1 cellular context compared by ENCODE assay signal in the genomic region with DNA sequence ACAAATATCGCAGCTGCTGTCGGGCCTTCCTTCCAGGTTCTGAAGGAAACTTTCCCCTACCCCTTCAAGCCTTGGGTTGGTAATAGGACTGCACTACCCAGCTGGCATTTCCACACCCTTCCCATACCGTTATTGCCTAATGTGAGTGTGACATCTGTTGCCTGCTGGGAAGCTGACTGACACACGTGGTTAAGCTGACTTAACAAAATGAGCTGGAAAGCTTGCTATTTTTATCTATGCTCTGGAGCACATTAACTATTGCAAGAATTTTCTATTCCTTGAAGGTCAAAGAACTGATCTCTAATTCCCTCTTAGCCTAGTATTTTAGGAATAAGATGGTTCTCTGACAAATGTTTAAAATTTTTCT.
TF ChIP-seq lines count a peak whose summit lies in the region.

No MANE protein-coding gene starts in this region.

TF ChIP-seq in GM23338, 12 proteins besides CTCF, POLR2A, EP300 and RAD21 (continued from another document):
- TF ChIP-seq, protein P1, sequence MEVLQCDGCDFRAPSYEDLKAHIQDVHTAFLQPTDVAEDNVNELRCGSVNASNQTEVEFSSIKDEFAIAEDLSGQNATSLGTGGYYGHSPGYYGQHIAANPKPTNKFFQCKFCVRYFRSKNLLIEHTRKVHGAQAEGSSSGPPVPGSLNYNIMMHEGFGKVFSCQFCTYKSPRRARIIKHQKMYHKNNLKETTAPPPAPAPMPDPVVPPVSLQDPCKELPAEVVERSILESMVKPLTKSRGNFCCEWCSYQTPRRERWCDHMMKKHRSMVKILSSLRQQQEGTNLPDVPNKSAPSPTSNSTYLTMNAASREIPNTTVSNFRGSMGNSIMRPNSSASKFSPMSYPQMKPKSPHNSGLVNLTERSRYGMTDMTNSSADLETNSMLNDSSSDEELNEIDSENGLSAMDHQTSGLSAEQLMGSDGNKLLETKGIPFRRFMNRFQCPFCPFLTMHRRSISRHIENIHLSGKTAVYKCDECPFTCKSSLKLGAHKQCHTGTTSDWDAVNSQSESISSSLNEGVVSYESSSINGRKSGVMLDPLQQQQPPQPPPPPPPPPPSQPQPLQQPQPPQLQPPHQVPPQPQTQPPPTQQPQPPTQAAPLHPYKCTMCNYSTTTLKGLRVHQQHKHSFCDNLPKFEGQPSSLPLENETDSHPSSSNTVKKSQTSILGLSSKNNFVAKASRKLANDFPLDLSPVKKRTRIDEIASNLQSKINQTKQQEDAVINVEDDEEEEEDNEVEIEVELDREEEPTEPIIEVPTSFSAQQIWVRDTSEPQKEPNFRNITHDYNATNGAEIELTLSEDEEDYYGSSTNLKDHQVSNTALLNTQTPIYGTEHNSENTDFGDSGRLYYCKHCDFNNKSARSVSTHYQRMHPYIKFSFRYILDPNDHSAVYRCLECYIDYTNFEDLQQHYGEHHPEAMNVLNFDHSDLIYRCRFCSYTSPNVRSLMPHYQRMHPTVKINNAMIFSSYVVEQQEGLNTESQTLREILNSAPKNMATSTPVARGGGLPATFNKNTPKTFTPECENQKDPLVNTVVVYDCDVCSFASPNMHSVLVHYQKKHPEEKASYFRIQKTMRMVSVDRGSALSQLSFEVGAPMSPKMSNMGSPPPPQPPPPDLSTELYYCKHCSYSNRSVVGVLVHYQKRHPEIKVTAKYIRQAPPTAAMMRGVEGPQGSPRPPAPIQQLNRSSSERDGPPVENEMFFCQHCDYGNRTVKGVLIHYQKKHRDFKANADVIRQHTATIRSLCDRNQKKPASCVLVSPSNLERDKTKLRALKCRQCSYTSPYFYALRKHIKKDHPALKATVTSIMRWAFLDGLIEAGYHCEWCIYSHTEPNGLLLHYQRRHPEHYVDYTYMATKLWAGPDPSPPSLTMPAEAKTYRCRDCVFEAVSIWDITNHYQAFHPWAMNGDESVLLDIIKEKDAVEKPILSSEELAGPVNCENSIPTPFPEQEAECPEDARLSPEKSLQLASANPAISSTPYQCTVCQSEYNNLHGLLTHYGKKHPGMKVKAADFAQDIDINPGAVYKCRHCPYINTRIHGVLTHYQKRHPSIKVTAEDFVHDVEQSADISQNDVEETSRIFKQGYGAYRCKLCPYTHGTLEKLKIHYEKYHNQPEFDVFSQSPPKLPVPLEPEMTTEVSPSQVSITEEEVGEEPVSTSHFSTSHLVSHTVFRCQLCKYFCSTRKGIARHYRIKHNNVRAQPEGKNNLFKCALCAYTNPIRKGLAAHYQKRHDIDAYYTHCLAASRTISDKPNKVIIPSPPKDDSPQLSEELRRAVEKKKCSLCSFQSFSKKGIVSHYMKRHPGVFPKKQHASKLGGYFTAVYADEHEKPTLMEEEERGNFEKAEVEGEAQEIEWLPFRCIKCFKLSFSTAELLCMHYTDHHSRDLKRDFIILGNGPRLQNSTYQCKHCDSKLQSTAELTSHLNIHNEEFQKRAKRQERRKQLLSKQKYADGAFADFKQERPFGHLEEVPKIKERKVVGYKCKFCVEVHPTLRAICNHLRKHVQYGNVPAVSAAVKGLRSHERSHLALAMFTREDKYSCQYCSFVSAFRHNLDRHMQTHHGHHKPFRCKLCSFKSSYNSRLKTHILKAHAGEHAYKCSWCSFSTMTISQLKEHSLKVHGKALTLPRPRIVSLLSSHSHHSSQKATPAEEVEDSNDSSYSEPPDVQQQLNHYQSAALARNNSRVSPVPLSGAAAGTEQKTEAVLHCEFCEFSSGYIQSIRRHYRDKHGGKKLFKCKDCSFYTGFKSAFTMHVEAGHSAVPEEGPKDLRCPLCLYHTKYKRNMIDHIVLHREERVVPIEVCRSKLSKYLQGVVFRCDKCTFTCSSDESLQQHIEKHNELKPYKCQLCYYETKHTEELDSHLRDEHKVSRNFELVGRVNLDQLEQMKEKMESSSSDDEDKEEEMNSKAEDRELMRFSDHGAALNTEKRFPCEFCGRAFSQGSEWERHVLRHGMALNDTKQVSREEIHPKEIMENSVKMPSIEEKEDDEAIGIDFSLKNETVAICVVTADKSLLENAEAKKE (CRISPR knock-in tag; IDR thresholded peaks at IDR 0.05) = no peak
- TF ChIP-seq ZNF114 (CRISPR knock-in tag; IDR thresholded peaks at IDR 0.05) (no peak), ZNF331 (CRISPR knock-in tag; IDR thresholded peaks at IDR 0.05; ENCODE audit: low read depth) (no peak), POLR2AphosphoS5 (IDR thresholded peaks at IDR 0.05; ENCODE audit: low read depth) (no peak)
